Comparison of ENCODE assay signal across 16 cellular contexts in genomic region chr12:114672817-114673168, GRCh38. TPM values are rescaled to one million over a fixed set of nuclear protein-coding genes. Genes with fewer than 3 reads are reported as not detected.
DNase-seq lines count a peak whose midpoint lies in the region; ATAC-seq and TF ChIP-seq lines count a peak whose summit lies in the region.
"Had no signal": no experiment of that assay in that cellular context is flagged by ENCODE, and none has a peak within 500 bp of the region (broad histone marks: within the 10 kb centered on the region; RNA-seq: fewer than 3 reads in every experiment).

No MANE protein-coding gene starts in this region.

- peaks cover 0 to 71% (median 13%) of the 10 kb centered on the region in 9 donors for H3K36me3 ChIP-seq in heart right ventricle
- peaks cover 27% of the 10 kb centered on the region for H3K36me3 ChIP-seq in osteoblast (ENCODE audit: insufficient read depth, low read length)
- peaks cover 0 to 24% of the 10 kb centered on the region in 2 donors for H3K36me3 ChIP-seq in vagina
- peaks cover 0 to 36% (median 0%) of the 10 kb centered on the region in 3 donors for H3K36me3 ChIP-seq in tibial nerve

- no peak overlapping the region for H3K4me2 ChIP-seq in osteoblast (ENCODE audit: insufficient read depth, low read length)
- H3K4me2 ChIP-seq: A549 had no signal

- peak overlapping the region; percentile 38 for H3K27ac ChIP-seq in right cardiac atrium (ENCODE audit: low read length)
- peak overlapping the region in 4 of 10 donors; percentile 6 to 42 (median 36) for H3K27ac ChIP-seq in heart right ventricle
- peak overlapping the region; percentile 96 for H3K27ac ChIP-seq in epithelial cell of prostate
- H3K27ac ChIP-seq in osteoblast (ENCODE audit: low read depth, low read length), result no peak overlapping the region
- peak overlapping the region; percentile 99 for H3K27ac ChIP-seq in vagina
- peak overlapping the region in 2 of 4 donors; percentile 46 to 50 for H3K27ac ChIP-seq in tibial nerve
- H3K27ac ChIP-seq: SK-N-MC had no signal

- H3K79me2 ChIP-seq in osteoblast (ENCODE audit: insufficient read depth, low read length), result no peaks in the 10 kb centered on the region

- H4K20me1 ChIP-seq in osteoblast (ENCODE audit: insufficient read depth, low read length), result no peaks in the 10 kb centered on the region

- TF ChIP-seq POLR2A in vagina (IDR thresholded peaks at IDR 0.05) (no peak), tibial nerve (IDR thresholded peaks at IDR 0.05) (no peak)

- H3K36me3 Mint-ChIP-seq in natural killer cell, result no peaks in the 10 kb centered on the region

- TF ChIP-seq EP300 in tibial nerve (IDR thresholded peaks at IDR 0.05), result no peak

- H3K9me3 ChIP-seq in right cardiac atrium (ENCODE audit: control insufficient read depth, low read length) (no peaks in the 10 kb centered on the region), heart right ventricle (no peaks in the 10 kb centered on the region), osteoblast (ENCODE audit: low read depth, low read length) (no peaks in the 10 kb centered on the region), vagina (no peaks in the 10 kb centered on the region), tibial nerve (no peaks in the 10 kb centered on the region)
- H3K9me3 ChIP-seq: A549 had no signal

- WGBS in right cardiac atrium, result 67% methylated on average over 4 of the region's 4 CpGs
- WGBS in heart right ventricle, 2 donors, result 61 to 80% methylated on average over 4 of the region's 4 CpGs
- 70 to 74% methylated on average over 4 of the region's 4 CpGs for WGBS in tibial nerve, 2 donors

- peaks cover 62% of the 10 kb centered on the region in 2 donors for H3K27me3 Mint-ChIP-seq in natural killer cell (ENCODE audit: low read depth in 2 of 2)

- no peaks in the 10 kb centered on the region for H3K9me3 Mint-ChIP-seq in natural killer cell

- no peaks in the 10 kb centered on the region for H3K4me1 Mint-ChIP-seq in natural killer cell

- TF ChIP-seq CTCF in heart right ventricle (IDR thresholded peaks at IDR 0.05) (no peak), osteoblast (IDR thresholded peaks at IDR 0.05; ENCODE audit: extremely low read depth, low read depth, low read length) (no peak), vagina (IDR thresholded peaks at IDR 0.05) (no peak), tibial nerve (IDR thresholded peaks at IDR 0.05) (no peak), natural killer cell (IDR thresholded peaks at IDR 0.05) (no peak)

- no peak overlapping the region for H2AFZ ChIP-seq in osteoblast (ENCODE audit: low read length)

- DNase-seq in right cardiac atrium, result no peak
- DNase-seq in heart right ventricle, result no peak
- DNase-seq in epithelial cell of prostate (ENCODE audit: low read depth, low spot score), result no peak
- peak; percentile 80 for DNase-seq in osteoblast (ENCODE audit: insufficient read length, low spot score, missing footprints)
- DNase-seq in vagina (ENCODE audit: extremely low spot score in 2 of 2), result no peak
- no peak for DNase-seq in GM19238 (ENCODE audit: insufficient read length, low spot score)
- DNase-seq in tibial nerve (ENCODE audit: low spot score in 2 of 2), result no peak
- no peak for DNase-seq in natural killer cell
- DNase-seq: amniotic stem cell; GDM1; Karpas-422; small intestine; stimulated activated naive CD4-positive, alpha-beta T cell treated with Interleukin-2 at 50 U/mL for 16 hours had no signal

- H3K4me1 ChIP-seq in right cardiac atrium (ENCODE audit: control insufficient read depth, insufficient read depth, low read length) (peaks cover 5% of the 10 kb centered on the region), heart right ventricle (peaks cover 2 to 47% (median 28%) of the 10 kb centered on the region in 9 donors), osteoblast (ENCODE audit: insufficient read depth, low read length) (peaks cover 5% of the 10 kb centered on the region), vagina (peaks cover 70% of the 10 kb centered on the region), tibial nerve (peaks cover 0 to 37% (median 0%) of the 10 kb centered on the region in 4 donors)

- H3K27me3 ChIP-seq in right cardiac atrium (ENCODE audit: control insufficient read depth, insufficient read depth) (no peaks in the 10 kb centered on the region), heart right ventricle (peaks cover 0 to 90% (median 14%) of the 10 kb centered on the region in 7 donors), osteoblast (ENCODE audit: insufficient read depth, low read length) (no peaks in the 10 kb centered on the region), vagina (no peaks in the 10 kb centered on the region), tibial nerve (peaks cover 0 to under 1% of the 10 kb centered on the region in 2 donors)

- H3K4me3 ChIP-seq in right cardiac atrium (ENCODE audit: low read length) (no peak overlapping the region), heart right ventricle (no peak overlapping the region), osteoblast (ENCODE audit: insufficient read depth, low read length) (no peak overlapping the region), vagina (peak overlapping the region; percentile 54 to 90), tibial nerve (no peak overlapping the region)
- H3K4me3 ChIP-seq: A549, SK-N-MC had no signal

- no peak overlapping the region for H3K27ac Mint-ChIP-seq in natural killer cell

- ATAC-seq in right cardiac atrium, result no peak
- no peak for ATAC-seq in heart right ventricle
- ATAC-seq in natural killer cell, result no peak
- ATAC-seq: A549, esophagus mucosa had no signal

- intact Hi-C loops in right cardiac atrium (cut with DNase I) (no loop called here), heart right ventricle (cut with DNase I) (loop anchor here in 2 of 10 donors (5.0 to 10.0 kb wide), 2 partner anchors 952 to 960 kb away; no protein-coding TSS in a partner anchor), vagina (cut with DNase I) (no loop called here), natural killer cell (cut with micrococcal nuclease) (no loop called here)

- H3K4me3 Mint-ChIP-seq in natural killer cell, result no peak overlapping the region

RNA-seq across cellular contexts. Expression of gene TBX3, which starts 11.2 kb away (rescaled TPM):
- total RNA-seq in right cardiac atrium, result 10 to 100 TPM in 1 of 4 donors, 1 to 10 TPM in 3; 7.6 to 19.0 (median 9.0) TPM
- polyA plus RNA-seq in right cardiac atrium, result 13.9 TPM
- total RNA-seq in heart right ventricle, result 10 to 100 TPM in 6 of 10 donors, 1 to 10 TPM in 4; 4.0 to 32.4 (median 11.4) TPM
- 10 to 100 TPM in 1 of 2 donors, 1 to 10 TPM in 1; 9.7 to 20.9 TPM for polyA plus RNA-seq in heart right ventricle
- 11.9 and 14.1 TPM in 2 replicates for total RNA-seq in osteoblast
- 57.0 TPM for total RNA-seq in vagina
- 10 to 100 TPM; 11.1 to 13.5 (median 12.3) TPM for total RNA-seq in tibial nerve
- total RNA-seq in natural killer cell, result under 1 TPM in 1 of 3 donors, not detected in 2; 0.05 TPM

Comparison
In these comparisons a context has a peak if more than half of its experiments do, and no peak if none do; other contexts are left out.
1. H3K4me3 ChIP-seq: peak in vagina (2 of 2); none in right cardiac atrium (single experiment), heart right ventricle (0 of 10), osteoblast (single experiment) and tibial nerve (0 of 4).
2. RNA of gene TBX3, which starts 11.2 kb away (total RNA-seq): 57.0 TPM in vagina (single experiment), 11.1 to 13.5 TPM in tibial nerve, 4.0 to 32.4 TPM in heart right ventricle, 11.9 to 14.1 TPM in osteoblast and 7.6 to 19.0 TPM in right cardiac atrium; 0.05 TPM in natural killer cell; every median in the first group is over 4 times any median in the second.